In the genomic region with DNA sequence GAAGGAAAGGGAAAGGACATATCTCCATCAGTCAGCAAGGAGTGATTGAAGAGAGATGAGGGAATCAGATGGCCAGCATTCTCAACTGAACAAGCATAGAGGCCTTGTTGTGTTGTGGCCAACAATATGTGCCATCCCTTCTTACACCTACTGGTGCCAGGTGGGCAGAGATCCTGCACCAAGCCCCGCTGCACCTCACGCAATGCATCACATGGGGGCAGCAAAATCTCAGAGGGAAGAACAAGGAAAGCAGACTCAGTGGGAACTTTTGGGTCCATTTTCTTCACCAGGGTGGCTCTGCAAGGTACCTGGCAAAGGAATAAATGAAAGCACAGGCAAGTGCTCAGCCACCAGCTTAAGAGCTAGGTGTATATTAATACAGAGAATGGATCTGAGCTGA, we compare ENCODE assay signal across 16 cellular contexts. TPM values are rescaled to one million over a fixed set of nuclear protein-coding genes. Genes with fewer than 3 reads are reported as not detected.
A peak's percentile ranks its signal among the peaks of the same experiment; 100 is the strongest.
DNase-seq lines count a peak whose midpoint lies in the region; ATAC-seq and TF ChIP-seq lines count a peak whose summit lies in the region.
"Had no signal": no experiment of that assay in that cellular context is flagged by ENCODE, and none has a peak within 500 bp of the region (broad histone marks: within the 10 kb centered on the region; RNA-seq: fewer than 3 reads in every experiment).

No MANE protein-coding gene starts in this region.

- no peaks in the 10 kb centered on the region for H3K9me3 ChIP-seq in right lobe of liver
- H3K9me3 ChIP-seq: sigmoid colon had no signal

- ATAC-seq in right lobe of liver: peak; percentile 45 to 58 (median 50)

- peak; percentile 1 for DNase-seq in ELR (ENCODE audit: low read depth)
- DNase-seq in HT-29 (ENCODE audit: low spot score): peak; percentile 22
- no peak for DNase-seq in astrocyte of the cerebellum (ENCODE audit: low read depth)
- DNase-seq in right lobe of liver: peak in 1 of 3 donors; percentile 23
- DNase-seq in AG20443 (ENCODE audit: low spot score): no peak
- no peak for DNase-seq in cerebellar nuclear complex (lab: John Stamatoyannopoulos, UW)
- DNase-seq in T1000 (lab: John Stamatoyannopoulos, UW): no peak
- DNase-seq: activated CD8-positive, alpha-beta memory T cell treated with anti-CD3 and anti-CD28 coated beads for 24 hours; activated naive CD4-positive, alpha-beta T cell treated with anti-CD3 and anti-CD28 coated beads, Interleukin-2, amount 10 ng/mL, durations not matched to agents 7 days and 5 days; CD4-positive, alpha-beta T cell; kidney glomerular epithelial cell; NCI-H345; sigmoid colon had no signal

- TF ChIP-seq CTCF in astrocyte of the cerebellum (IDR thresholded peaks at IDR 0.05; ENCODE audit: low read depth, low read length, missing control alignments) (peak; percentile 24), right lobe of liver (IDR thresholded peaks at IDR 0.05) (peak; percentile 13 to 52 (median 31))

- no peak for TF ChIP-seq POLR2A in right lobe of liver (IDR thresholded peaks at IDR 0.05)

- peaks cover 0 to 33% (median 13%) of the 10 kb centered on the region in 4 donors for H3K4me1 ChIP-seq in right lobe of liver
- H3K4me1 ChIP-seq: sigmoid colon had no signal

- in situ Hi-C loops in astrocyte of the cerebellum (cut with HindIII; ENCODE audit: low sequenced_read_pairs): no loop called here

- H3K4me3 ChIP-seq in astrocyte of the cerebellum (ENCODE audit: low read depth, low read length) (no peak overlapping the region), right lobe of liver (no peak overlapping the region)
- H3K4me3 ChIP-seq: sigmoid colon had no signal

- peak overlapping the region in 1 of 3 donors; percentile 26 for H3K27ac ChIP-seq in right lobe of liver
- H3K27ac ChIP-seq: sigmoid colon had no signal

- intact Hi-C loops in right lobe of liver (cut with DNase I): no loop called here

- H3K27me3 ChIP-seq in right lobe of liver: no peaks in the 10 kb centered on the region
- H3K27me3 ChIP-seq: sigmoid colon had no signal

- 40% methylated on average over 1 of the region's 2 CpGs for WGBS in right lobe of liver (ENCODE audit: insufficient coverage, low coverage, low lambda C conversion rate, missing lambda C conversion rate)

- no peaks in the 10 kb centered on the region for H3K36me3 ChIP-seq in right lobe of liver
- H3K36me3 ChIP-seq: sigmoid colon had no signal

RNA-seq across cellular contexts. Expression of a gene that starts 33.2 kb away (rescaled TPM):
- not detected in 2 replicates for total RNA-seq in HT-29 (2014; rRNA removed; shearing (Covaris generic))
- under 1 TPM in 1 of 6 experiments, not detected in 5; 0.49 TPM for total RNA-seq in right lobe of liver
- total RNA-seq: CD4-positive, alpha-beta T cell; fibroblast of lung; myocyte; sigmoid colon; subcutaneous adipose tissue had no signal

RNA-seq across cellular contexts. Expression of a gene that starts 58.9 kb away (rescaled TPM):
- total RNA-seq in HT-29 (2014; rRNA removed; shearing (Covaris generic)): 1.3 TPM in 1 of 2 replicates, not detected in the other
- total RNA-seq in right lobe of liver: 1 to 10 TPM in 1 of 6 experiments, under 1 TPM in 2, not detected in 3; 0.39 to 1.3 (median 0.74) TPM
- total RNA-seq: CD4-positive, alpha-beta T cell; fibroblast of lung; myocyte; sigmoid colon had no signal

Comparison
In these comparisons a context has a peak if more than half of its experiments do, and no peak if none do; other contexts are left out.
1. DNase-seq: peak in ELR (single experiment) and HT-29 (single experiment); none in astrocyte of the cerebellum (single experiment), AG20443 (single experiment), cerebellar nuclear complex (0 of 2) and T1000 (single experiment).